11 cellular contexts compared by ENCODE assay signal in genomic region chr5:45774528-45774927, GRCh38.
DNase-seq lines count a peak whose midpoint lies in the region; ATAC-seq, FAIRE-seq and TF ChIP-seq lines count a peak whose summit lies in the region.
"Had no signal": no experiment of that assay in that cellular context is flagged by ENCODE, and none has a peak within 500 bp of the region (broad histone marks: within the 10 kb centered on the region; RNA-seq: fewer than 3 reads in every experiment).

No MANE protein-coding gene starts in this region.

- H3K4me3 ChIP-seq in breast epithelium (no peak overlapping the region), Karpas-422 (ENCODE audit: low read length) (no peak overlapping the region), WERI-Rb-1 (ENCODE audit: low read depth, low read length) (no peak overlapping the region), smooth muscle cell (no peak overlapping the region)

- DNase-seq in MCF 10A (ENCODE audit: unreplicated experiment) (peak; percentile 24), breast epithelium (ENCODE audit: low spot score in 2 of 2) (no peak), Karpas-422 (peak; percentile 50), WERI-Rb-1 (no peak), smooth muscle cell (lab: John Stamatoyannopoulos, UW; ENCODE audit: unreplicated experiment) (no peak), GM12891 (ENCODE audit: insufficient read length, low spot score) (no peak), GM10248 (ENCODE audit: extremely low spot score) (no peak)
- DNase-seq: stimulated activated CD8-positive, alpha-beta memory T cell treated with anti-CD3 and anti-CD28 coated beads, Interleukin-4, amount 100 ng/mL, for 48 hours had no signal

- no peaks in the 10 kb centered on the region for H3K36me3 Mint-ChIP-seq in MCF 10A (ENCODE audit: insufficient read depth, unreplicated experiment)

- no peak for ATAC-seq in HG03342 (IDR thresholded peaks at IDR 0.05; ENCODE audit: unreplicated experiment)

- no peaks in the 10 kb centered on the region for H3K4me1 Mint-ChIP-seq in MCF 10A (ENCODE audit: insufficient read depth, unreplicated experiment)

- H3K4me1 ChIP-seq in breast epithelium (no peaks in the 10 kb centered on the region), Karpas-422 (ENCODE audit: low read length) (no peaks in the 10 kb centered on the region), smooth muscle cell (ENCODE audit: low read depth) (no peaks in the 10 kb centered on the region)

- no TSS peak for BruUV-seq in MCF 10A (replicated peaks; lab: Mats Ljungman, UMichigan)

- intact Hi-C loops in MCF 10A (cut with micrococcal nuclease), result loop anchor here (1.0 to 2.0 kb wide), 4 partner anchors 254 to 912 kb away; no protein-coding TSS in a partner anchor
- intact Hi-C loops in breast epithelium (cut with DNase I; ENCODE audit: low total_unique reads), result no loop called here

- no peaks in the 10 kb centered on the region for H4K20me1 ChIP-seq in Karpas-422 (ENCODE audit: insufficient read depth, low read depth, low read length)
- H4K20me1 ChIP-seq in smooth muscle cell (ENCODE audit: low read depth), result no peaks in the 10 kb centered on the region

- H3K27ac ChIP-seq in breast epithelium (no peak overlapping the region), Karpas-422 (ENCODE audit: low read length) (no peak overlapping the region), WERI-Rb-1 (no peak overlapping the region), smooth muscle cell (ENCODE audit: low read depth) (no peak overlapping the region)

- H3F3A ChIP-seq in smooth muscle cell (ENCODE audit: low read depth), result no peaks in the 10 kb centered on the region

- 53% methylated on average over 1 of the region's 1 CpG for WGBS in smooth muscle cell (ENCODE audit: low lambda C conversion rate)

- TF ChIP-seq POLR2A in breast epithelium (IDR thresholded peaks at IDR 0.05), result no peak
- TF ChIP-seq POLR2A in GM12891 (IDR thresholded peaks at IDR 0.05; ENCODE audit: low read depth, low read length), result no peak

- CTCF ChIA-PET in MCF 10A (lab: Yijun Ruan, JAX), result interaction anchor here (0.5 to 5.7 kb wide), 10 partner anchors 13 to 1237 kb away, joined by 3 to 51 read pairs (median 4); no protein-coding TSS in a partner anchor
- CTCF ChIA-PET in GM10248 (lab: Yijun Ruan, JAX), result interaction anchor here (1.0 kb wide), 1 partner anchor 732 kb away, joined by 3 read pairs; no protein-coding TSS in a partner anchor

- H3K27me3 ChIP-seq in breast epithelium (no peaks in the 10 kb centered on the region), Karpas-422 (ENCODE audit: low read length) (no peaks in the 10 kb centered on the region), WERI-Rb-1 (ENCODE audit: insufficient read depth, low read depth, severe bottlenecking) (no peaks in the 10 kb centered on the region), smooth muscle cell (ENCODE audit: low read depth) (no peaks in the 10 kb centered on the region)

- no peak overlapping the region for H2AFZ ChIP-seq in Karpas-422 (ENCODE audit: low read length)
- H2AFZ ChIP-seq in smooth muscle cell (ENCODE audit: low read depth), result no peak overlapping the region

- no peaks in the 10 kb centered on the region for H3K9me3 Mint-ChIP-seq in MCF 10A (ENCODE audit: unreplicated experiment)

- no peaks in the 10 kb centered on the region for H3K27me3 Mint-ChIP-seq in MCF 10A (ENCODE audit: insufficient read depth, unreplicated experiment)

- no peaks in the 10 kb centered on the region for H3K9me2 ChIP-seq in Karpas-422 (replicated peaks; ENCODE audit: insufficient read depth, low read length)

- H3K4me2 ChIP-seq in Karpas-422 (ENCODE audit: low read depth, low read length, poor library complexity, severe bottlenecking) (no peak overlapping the region), smooth muscle cell (no peak overlapping the region)

- no peak overlapping the region for H3K4me3 Mint-ChIP-seq in MCF 10A (ENCODE audit: unreplicated experiment)
- H3K4me3 Mint-ChIP-seq: T-helper 1 cell treated with Interleukin-12 subunit alpha and Interleukin-12 subunit beta and Interleukin-4 antibody, amounts not matched to agents 30 μg/mL and 1 μg/mL, for 36 hours had no signal

- FAIRE-seq in GM12891 (lab: Jason Lieb, UNC), result no peak
- FAIRE-seq: GM12892 had no signal

- peak; percentile 50 for TF ChIP-seq CTCF in MCF 10A (IDR thresholded peaks at IDR 0.05; ENCODE audit: unreplicated experiment)
- TF ChIP-seq CTCF in breast epithelium (IDR thresholded peaks at IDR 0.05), result no peak
- TF ChIP-seq CTCF in WERI-Rb-1 (IDR thresholded peaks at IDR 0.05; ENCODE audit: low read depth, low read length), result 0 out of 2 replicates have a peak, but pooled peaks have one; percentile 21
- peak; percentile 28 for TF ChIP-seq CTCF in smooth muscle cell (IDR thresholded peaks at IDR 0.05; ENCODE audit: borderline replicate concordance, insufficient read depth, poor library complexity, severe bottlenecking)
- no peak for TF ChIP-seq CTCF in GM10248 (IDR thresholded peaks at IDR 0.05; ENCODE audit: control extremely low read depth, extremely low read depth, low read depth, missing control alignments)

- H3K9ac ChIP-seq in Karpas-422 (ENCODE audit: low read length) (no peak overlapping the region), smooth muscle cell (ENCODE audit: low read depth) (no peak overlapping the region)

- POLR2A ChIA-PET in MCF 10A (lab: Yijun Ruan, JAX) (no interaction called here), GM10248 (lab: Yijun Ruan, JAX) (no interaction called here)

- no peaks in the 10 kb centered on the region for H3K36me3 ChIP-seq in breast epithelium
- no peaks in the 10 kb centered on the region for H3K36me3 ChIP-seq in Karpas-422 (ENCODE audit: insufficient read depth, low read length)
- no peaks in the 10 kb centered on the region for H3K36me3 ChIP-seq in WERI-Rb-1
- H3K36me3 ChIP-seq in smooth muscle cell (ENCODE audit: low read depth), result no peaks in the 10 kb centered on the region

- no peak overlapping the region for H3K27ac Mint-ChIP-seq in MCF 10A (ENCODE audit: low read depth, unreplicated experiment)
- H3K27ac Mint-ChIP-seq: T-helper 1 cell treated with Interleukin-12 subunit alpha and Interleukin-12 subunit beta and Interleukin-4 antibody, amounts not matched to agents 30 μg/mL and 1 μg/mL, for 36 hours had no signal

- H3K9me3 ChIP-seq in breast epithelium (no peaks in the 10 kb centered on the region), Karpas-422 (ENCODE audit: low read length) (no peaks in the 10 kb centered on the region; the same call in 1 of the 2 replicates), WERI-Rb-1 (ENCODE audit: severe bottlenecking) (no peaks in the 10 kb centered on the region), smooth muscle cell (replicated peaks; ENCODE audit: low read depth) (no peaks in the 10 kb centered on the region)

- H3K79me2 ChIP-seq in Karpas-422 (ENCODE audit: low read length), result no peaks in the 10 kb centered on the region
- no peaks in the 10 kb centered on the region for H3K79me2 ChIP-seq in smooth muscle cell (ENCODE audit: low read depth)

TF ChIP-seq in GM12891, 5 proteins besides CTCF, POLR2A, EP300 and RAD21:
- no peak for TF ChIP-seq TAF1 (IDR thresholded peaks at IDR 0.05; ENCODE audit: low read depth, low read length)

Comparison
In these comparisons a context has a peak if more than half of its experiments do, and no peak if none do; other contexts are left out.
1. DNase-seq: peak in MCF 10A (single experiment) and Karpas-422 (single experiment); none in breast epithelium (0 of 2), WERI-Rb-1 (single experiment), smooth muscle cell (single experiment), GM12891 (single experiment) and GM10248 (single experiment).
2. CTCF ChIP-seq: peak in MCF 10A (single experiment), WERI-Rb-1 (single experiment) and smooth muscle cell (single experiment); none in breast epithelium (0 of 3) and GM10248 (single experiment).